Comparison of ENCODE assay signal across 8 cellular contexts in genomic region chr6:131807644-131808459, GRCh38. TPM values are rescaled to one million over a fixed set of nuclear protein-coding genes. Genes with fewer than 3 reads are reported as not detected.
DNase-seq lines count a peak whose midpoint lies in the region; ATAC-seq and TF ChIP-seq lines count a peak whose summit lies in the region.

Gene ENPP1 (plus strand): TSS chr6:131808020. CDS start chr6:131808036, 16 bp downstream.

- no peaks in the 10 kb centered on the region for H3K9me3 Mint-ChIP-seq in CD8-positive, alpha-beta memory T cell

- peaks cover 25 to 30% (median 29%) of the 10 kb centered on the region in 3 donors for H3K4me1 Mint-ChIP-seq in CD8-positive, alpha-beta memory T cell

- intact Hi-C loops in posterior vena cava (cut with DNase I) (no loop called here), aorta (cut with DNase I) (loop anchor here (2.0 to 5.0 kb wide), 3 partner anchors 23 to 111 kb away; no protein-coding TSS in a partner anchor)

- 0 to 1% methylated on average over 54 to 99 of the region's 99 CpGs for WGBS in aorta, 2 donors

- peaks cover 4% of the 10 kb centered on the region for H3K27me3 ChIP-seq in CD8-positive, alpha-beta memory T cell (ENCODE audit: insufficient read depth, low read length, poor library complexity, severe bottlenecking)
- H3K27me3 ChIP-seq in right atrium auricular region (no peaks in the 10 kb centered on the region), aorta (ENCODE audit: control insufficient read depth in 1 of 2, insufficient read depth in 2 of 2, low read length in 1 of 2) (no peaks in the 10 kb centered on the region)

- POLR2A ChIA-PET in CD8-positive, alpha-beta memory T cell (lab: Charles Lee): interaction anchor here (0.6 kb wide), 1 partner anchor 1005 kb away, joined by 3 read pairs; no protein-coding TSS in a partner anchor

- peak within 1 kb of the TSS; percentile 49 for H3K4me3 ChIP-seq in CD8-positive, alpha-beta memory T cell (ENCODE audit: low read length)
- H3K4me3 ChIP-seq in right atrium auricular region: peak within 1 kb of the TSS; percentile 70 to 73
- peak within 1 kb of the TSS; percentile 79 to 99 for H3K4me3 ChIP-seq in aorta (ENCODE audit: low read length in 2 of 2)

- peak within 1 kb of the TSS; percentile 89 to 94 (median 91) for H3K4me3 Mint-ChIP-seq in CD8-positive, alpha-beta memory T cell

- H3K9me3 ChIP-seq in CD8-positive, alpha-beta memory T cell (ENCODE audit: low read length): no peaks in the 10 kb centered on the region
- H3K9me3 ChIP-seq in right atrium auricular region: no peaks in the 10 kb centered on the region
- no peaks in the 10 kb centered on the region for H3K9me3 ChIP-seq in aorta (ENCODE audit: control insufficient read depth, low read length)

- TF ChIP-seq CTCF in right atrium auricular region (IDR thresholded peaks at IDR 0.05): peak; percentile 15 to 47

- H3K27me3 Mint-ChIP-seq in CD8-positive, alpha-beta memory T cell: peaks cover 3 to 34% of the 10 kb centered on the region in 2 donors

- H3K36me3 Mint-ChIP-seq in CD8-positive, alpha-beta memory T cell: peaks cover 0 to 1% (median 0%) of the 10 kb centered on the region in 3 donors

- H3K36me3 ChIP-seq in CD8-positive, alpha-beta memory T cell (ENCODE audit: insufficient read depth, low read length): no peaks in the 10 kb centered on the region
- H3K36me3 ChIP-seq in right atrium auricular region (no peaks in the 10 kb centered on the region), aorta (ENCODE audit: control insufficient read depth in 1 of 2, insufficient read depth in 2 of 2, low read length in 1 of 2) (no peaks in the 10 kb centered on the region)

- H3K4me1 ChIP-seq in CD8-positive, alpha-beta memory T cell (ENCODE audit: insufficient read depth, low read length): peaks cover 7% of the 10 kb centered on the region
- H3K4me1 ChIP-seq in right atrium auricular region (peaks cover 0 to 12% of the 10 kb centered on the region in 2 donors), aorta (ENCODE audit: control insufficient read depth in 1 of 2, insufficient read depth in 2 of 2, low read length in 2 of 2) (peaks cover 3 to 20% of the 10 kb centered on the region in 2 donors)

- CTCF ChIA-PET in CD8-positive, alpha-beta memory T cell (lab: Charles Lee): interaction anchor here (1.2 kb wide), 1 partner anchor 10 kb away, joined by 3 read pairs; no protein-coding TSS in a partner anchor

- peak within 1 kb of the TSS in 7 of 8 donors; percentile 9 to 88 (median 61) for H3K27ac Mint-ChIP-seq in CD8-positive, alpha-beta memory T cell

- no peak within 1 kb of the TSS for H3K27ac ChIP-seq in CD8-positive, alpha-beta memory T cell (ENCODE audit: low read depth, low read length)
- H3K27ac ChIP-seq in angular gyrus (ENCODE audit: low read depth, low read length) (peak within 1 kb of the TSS; percentile 41), right atrium auricular region (peak within 1 kb of the TSS; percentile 72 to 86), aorta (ENCODE audit: low read depth in 1 of 2, low read length in 2 of 2) (peak within 1 kb of the TSS; percentile 81 to 93)

- DNase-seq in CD8-positive, alpha-beta memory T cell: peak; percentile 23 to 61 (median 52)
- DNase-seq in Kasumi-1 (lab: John Stamatoyannopoulos, UW) (peak; percentile 33 to 34), T-helper 1 cell (peak; percentile 15 to 34 (median 21)), right atrium auricular region (ENCODE audit: low spot score) (peak; percentile 78), posterior vena cava (ENCODE audit: low spot score) (peak; percentile 89), aorta (peak; percentile 89 to 93)

- ATAC-seq in GM21619 (IDR thresholded peaks at IDR 0.05; ENCODE audit: unreplicated experiment) (peak; percentile 59), aorta (ENCODE audit: low FRiP score) (peak; percentile 92)

RNA-seq across cellular contexts. Expression of gene ENPP1, which starts in this region (rescaled TPM):
- total RNA-seq in CD8-positive, alpha-beta memory T cell: 1 to 10 TPM; 2.2 TPM
- polyA plus RNA-seq in CD8-positive, alpha-beta memory T cell: 1.2 TPM
- total RNA-seq in right atrium auricular region: 1 to 10 TPM; 3.4 to 5.5 TPM
- 10 to 100 TPM; 13.5 to 13.6 TPM for total RNA-seq in posterior vena cava
- 10 to 100 TPM; 20.2 to 35.2 TPM for total RNA-seq in aorta
- 1 to 10 TPM; 1.3 to 8.8 TPM for polyA plus RNA-seq in aorta

Comparison
In these comparisons a context has a peak if more than half of its experiments do, and no peak if none do; other contexts are left out.
1. DNase-seq: peak in every context shown above with its lines; median percentile 91 in aorta; 89 in posterior vena cava; 78 in right atrium auricular region; 52 in CD8-positive, alpha-beta memory T cell; 34 in Kasumi-1; 21 in T-helper 1 cell.
2. intact Hi-C loops: an anchor here in aorta (2.0 to 5.0 kb wide); none called in posterior vena cava.